Comparison of ENCODE assay signal across 13 cellular contexts in the genomic region with DNA sequence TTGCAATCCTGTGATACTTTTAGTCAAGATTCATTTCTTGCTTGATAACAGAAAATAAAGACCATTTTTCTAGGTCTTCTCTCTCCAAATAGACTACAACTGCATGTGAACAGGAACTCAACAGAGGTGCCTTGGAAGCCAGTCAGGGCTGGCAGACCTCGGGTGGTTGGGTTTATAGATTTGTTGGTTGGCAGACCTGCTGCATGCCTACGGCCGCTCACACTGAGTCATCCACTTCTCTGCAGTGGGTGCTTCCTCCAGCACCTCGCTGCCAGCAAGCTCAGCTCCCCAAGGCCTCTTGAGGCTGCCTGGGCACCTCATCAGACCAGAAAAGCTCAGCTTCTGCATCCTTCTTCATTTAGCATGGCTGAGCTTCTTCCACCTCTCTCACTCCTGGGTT. TPM values are rescaled to one million over a fixed set of nuclear protein-coding genes. Genes with fewer than 3 reads are reported as not detected.
DNase-seq lines count a peak whose midpoint lies in the region; ATAC-seq and TF ChIP-seq lines count a peak whose summit lies in the region.
"Had no signal": no experiment of that assay in that cellular context is flagged by ENCODE, and none has a peak within 500 bp of the region (broad histone marks: within the 10 kb centered on the region; RNA-seq: fewer than 3 reads in every experiment).

No MANE protein-coding gene starts in this region.

- peak overlapping the region; percentile 70 for H3K4me2 ChIP-seq in PC-9

- no peaks in the 10 kb centered on the region for H3K79me2 ChIP-seq in PC-9 (ENCODE audit: low read depth)

- POLR2A ChIA-PET in PC-9 (lab: Charles Lee; ENCODE audit: unreplicated experiment), result interaction anchor here (0.7 to 0.9 kb wide), 3 partner anchors 10 to 222 kb away, joined by 3 to 6 read pairs (median 5); no protein-coding TSS in a partner anchor

- H3K4me3 ChIP-seq in PC-9 (no peak overlapping the region; the same call in 1 of the 2 replicates), retinal pigment epithelial cell (ENCODE audit: low read length) (no peak overlapping the region)
- H3K4me3 ChIP-seq in effector memory CD4-positive, alpha-beta T cell (ENCODE audit: insufficient read depth, low read depth, low read length, poor library complexity, severe bottlenecking), result no peak overlapping the region

- no peak overlapping the region for H2AFZ ChIP-seq in PC-9

- H3K36me3 ChIP-seq in PC-9 (ENCODE audit: low read depth), result no peaks in the 10 kb centered on the region
- no peaks in the 10 kb centered on the region for H3K36me3 ChIP-seq in effector memory CD4-positive, alpha-beta T cell (ENCODE audit: control insufficient read depth, insufficient read depth, low read length)

- H3K9me2 ChIP-seq in PC-9 (ENCODE audit: insufficient read depth), result no peaks in the 10 kb centered on the region

- TF ChIP-seq CTCF in PC-9 (conservative IDR thresholded peaks at IDR 0.05) (no peak), retinal pigment epithelial cell (conservative IDR thresholded peaks at IDR 0.05; ENCODE audit: low read depth, low read length) (no peak)

- H3F3A ChIP-seq in PC-9 (ENCODE audit: insufficient read depth, low read depth), result peaks cover 36% of the 10 kb centered on the region

- H3K27ac ChIP-seq in PC-9, result peak overlapping the region; percentile 88
- no peak overlapping the region for H3K27ac ChIP-seq in effector memory CD4-positive, alpha-beta T cell (ENCODE audit: insufficient read depth, low read length, poor library complexity, severe bottlenecking)

- DNase-seq in Daoy (ENCODE audit: low read depth) (peak; percentile 72), PC-9 (peak; percentile 69 to 86), glomerular visceral epithelial cell (ENCODE audit: extremely low spot score) (peak; percentile 91), retinal pigment epithelial cell (ENCODE audit: low read depth) (peak; percentile 21)
- no peak for DNase-seq in activated naive CD4-positive, alpha-beta T cell (lab: John Stamatoyannopoulos, UW)
- no peak for DNase-seq in effector memory CD4-positive, alpha-beta T cell
- DNase-seq: cortex of kidney; NCI-H1436 treated with DMSO at 0.1 percent for 48 hours; OCI-M1; stimulated activated CD4-positive, alpha-beta T cell treated with anti-CD3 and anti-CD28 coated beads, Interleukin-12 subunit alpha, Interleukin-12 subunit beta, amount 100 ng/mL, for 4 hours had no signal

- no peaks in the 10 kb centered on the region for H4K20me1 ChIP-seq in PC-9 (ENCODE audit: insufficient read depth)

- peaks cover 40% of the 10 kb centered on the region for H3K4me1 ChIP-seq in PC-9 (replicated peaks; ENCODE audit: insufficient read depth)
- H3K4me1 ChIP-seq in effector memory CD4-positive, alpha-beta T cell (ENCODE audit: control insufficient read depth, insufficient read depth, low read length, poor library complexity, severe bottlenecking), result no peaks in the 10 kb centered on the region

- H3K9me3 ChIP-seq in PC-9 (ENCODE audit: insufficient read depth, low read depth), result no peaks in the 10 kb centered on the region
- H3K9me3 ChIP-seq in effector memory CD4-positive, alpha-beta T cell (ENCODE audit: control insufficient read depth, low read length), result no peaks in the 10 kb centered on the region

- no peak for ATAC-seq in HG03280 (IDR thresholded peaks at IDR 0.05; ENCODE audit: unreplicated experiment)
- ATAC-seq in GM21528 (IDR thresholded peaks at IDR 0.05; ENCODE audit: low FRiP score, unreplicated experiment), result no peak
- ATAC-seq: stimulated activated memory B cell treated with anti-CD40 and anti-IgM and Interleukin-4, amounts not matched to agents 10 μg/mL and 1 μg/mL and 100 μg/mL, for 72 hours had no signal

- no peaks in the 10 kb centered on the region for H3K27me3 ChIP-seq in PC-9 (ENCODE audit: insufficient read depth, low read depth)
- peaks cover 4% of the 10 kb centered on the region for H3K27me3 ChIP-seq in effector memory CD4-positive, alpha-beta T cell (replicated peaks; ENCODE audit: control insufficient read depth, insufficient read depth, low read length, poor library complexity, severe bottlenecking)

- BruUV-seq in PC-9 (replicated peaks; lab: Mats Ljungman, UMichigan), result no TSS peak

- CTCF ChIA-PET in PC-9 (lab: Charles Lee), result no interaction called here

- intact Hi-C loops in PC-9 (cut with micrococcal nuclease; ENCODE audit: unreplicated experiment), result loop anchor here (1.0 to 5.0 kb wide), 2 partner anchors 92 to 166 kb away; no protein-coding TSS in a partner anchor

RNA-seq across cellular contexts. Expression of a gene that starts 9.1 kb away (rescaled TPM):
- total RNA-seq in Daoy (2014; rRNA removed; shearing (Covaris generic)), result 10.9 and 17.1 TPM in 2 replicates
- total RNA-seq in PC-9 (2021), result 35.4 and 39.9 TPM in 2 replicates

Comparison
In these comparisons a context has a peak if more than half of its experiments do, and no peak if none do; other contexts are left out.
1. DNase-seq: peak in Daoy (single experiment), PC-9 (2 of 2), glomerular visceral epithelial cell (single experiment) and retinal pigment epithelial cell (single experiment); none in activated naive CD4-positive, alpha-beta T cell (0 of 4) and effector memory CD4-positive, alpha-beta T cell (0 of 3).